Comparison of ENCODE assay signal across 20 cellular contexts in the genomic region with DNA sequence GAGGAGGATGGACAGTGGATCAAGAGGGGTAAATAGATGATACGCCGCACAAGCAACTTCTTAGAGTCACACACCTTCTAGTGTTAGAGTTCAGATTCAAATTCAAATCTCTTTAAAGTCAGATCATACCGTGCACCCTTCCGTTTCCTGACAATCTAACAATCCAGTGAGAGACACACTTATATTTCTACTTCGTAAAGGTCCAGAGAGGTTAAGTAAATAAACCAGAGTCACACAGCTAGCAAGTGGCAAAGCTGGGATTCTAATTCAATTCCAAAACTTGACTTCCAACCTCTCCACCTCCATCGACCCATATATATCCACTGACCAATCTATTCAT. TPM values are rescaled to one million over a fixed set of nuclear protein-coding genes. Genes with fewer than 3 reads are reported as not detected.
A peak's percentile ranks its signal among the peaks of the same experiment; 100 is the strongest.
DNase-seq lines count a peak whose midpoint lies in the region; ATAC-seq lines count a peak whose summit lies in the region.
"Had no signal": no experiment of that assay in that cellular context is flagged by ENCODE, and none has a peak within 500 bp of the region (broad histone marks: within the 10 kb centered on the region; RNA-seq: fewer than 3 reads in every experiment).

No MANE protein-coding gene starts in this region.

- intact Hi-C loops in naive thymus-derived CD4-positive, alpha-beta T cell (cut with micrococcal nuclease), result no loop called here

- H3K27me3 ChIP-seq in naive thymus-derived CD4-positive, alpha-beta T cell (ENCODE audit: control insufficient read depth in 2 of 2, insufficient read depth in 2 of 2, low read length in 2 of 2), result no peaks in the 10 kb centered on the region

- peak overlapping the region; percentile 14 for H3K27ac Mint-ChIP-seq in activated CD4-positive, alpha-beta T cell treated with anti-CD3 and anti-CD28 coated beads, Interleukin-2, amount 10 ng/mL, durations not matched to agents 7 days and 5 days
- peak overlapping the region; percentile 36 for H3K27ac Mint-ChIP-seq in activated naive CD8-positive, alpha-beta T cell
- H3K27ac Mint-ChIP-seq in activated naive CD8-positive, alpha-beta T cell treated with anti-CD3 and anti-CD28 coated beads, Interleukin-2, amount 50 U/mL, for 24 hours, result no peak overlapping the region
- H3K27ac Mint-ChIP-seq in T-helper 17 cell, result peak overlapping the region; percentile 81
- peak overlapping the region in 8 of 9 donors; percentile 8 to 85 (median 56) for H3K27ac Mint-ChIP-seq in naive thymus-derived CD4-positive, alpha-beta T cell
- H3K27ac Mint-ChIP-seq: B cell had no signal

- H3K36me3 ChIP-seq in naive thymus-derived CD4-positive, alpha-beta T cell (ENCODE audit: control insufficient read depth in 2 of 3, insufficient read depth in 3 of 3, low read length in 3 of 3), result peaks cover 0 to 26% (median 0%) of the 10 kb centered on the region in 3 experiments

- H3K4me3 Mint-ChIP-seq in activated CD4-positive, alpha-beta T cell treated with anti-CD3 and anti-CD28 coated beads, Interleukin-2, amount 10 ng/mL, durations not matched to agents 7 days and 5 days, result no peak overlapping the region
- peak overlapping the region; percentile 8 for H3K4me3 Mint-ChIP-seq in activated naive CD8-positive, alpha-beta T cell
- H3K4me3 Mint-ChIP-seq in activated naive CD8-positive, alpha-beta T cell treated with anti-CD3 and anti-CD28 coated beads, Interleukin-2, amount 50 U/mL, for 24 hours, result no peak overlapping the region
- H3K4me3 Mint-ChIP-seq in T-helper 17 cell, result peak overlapping the region; percentile 68
- peak overlapping the region; percentile 5 to 75 (median 51) for H3K4me3 Mint-ChIP-seq in naive thymus-derived CD4-positive, alpha-beta T cell
- H3K4me3 Mint-ChIP-seq: B cell had no signal

- CTCF ChIA-PET in activated CD4-positive, alpha-beta T cell treated with anti-CD3 and anti-CD28 coated beads, Interleukin-2, amount 10 ng/mL, durations not matched to agents 7 days and 5 days (lab: Charles Lee), result interaction anchor here (0.5 to 1.1 kb wide), 4 partner anchors 17 to 1158 kb away, joined by 3 read pairs; no protein-coding TSS in a partner anchor
- CTCF ChIA-PET in naive thymus-derived CD4-positive, alpha-beta T cell (lab: Charles Lee), result interaction anchor here (1.3 kb wide), 1 partner anchor 19 kb away, joined by 4 read pairs; no protein-coding TSS in a partner anchor

- peaks cover 59% of the 10 kb centered on the region for H3K36me3 Mint-ChIP-seq in activated CD4-positive, alpha-beta T cell treated with anti-CD3 and anti-CD28 coated beads, Interleukin-2, amount 10 ng/mL, durations not matched to agents 7 days and 5 days (ENCODE audit: low read depth)
- H3K36me3 Mint-ChIP-seq in activated naive CD8-positive, alpha-beta T cell, result peaks cover 29% of the 10 kb centered on the region
- H3K36me3 Mint-ChIP-seq in activated naive CD8-positive, alpha-beta T cell treated with anti-CD3 and anti-CD28 coated beads, Interleukin-2, amount 50 U/mL, for 24 hours (ENCODE audit: low read depth), result peaks cover 12% of the 10 kb centered on the region
- peaks cover 5% of the 10 kb centered on the region for H3K36me3 Mint-ChIP-seq in T-helper 17 cell (ENCODE audit: low read depth)
- H3K36me3 Mint-ChIP-seq in naive thymus-derived CD4-positive, alpha-beta T cell, result peaks cover 7 to 79% (median 50%) of the 10 kb centered on the region in 5 donors

- H3K4me1 ChIP-seq in naive thymus-derived CD4-positive, alpha-beta T cell (ENCODE audit: control insufficient read depth in 2 of 2, insufficient read depth in 2 of 2, low read length in 2 of 2), result peaks cover 13 to 16% of the 10 kb centered on the region in 2 donors

- no peak for ATAC-seq in activated naive CD8-positive, alpha-beta T cell treated with anti-CD3 and anti-CD28 coated beads, Interleukin-2, amount 50 U/mL, for 24 hours
- ATAC-seq in T-helper 17 cell, result no peak
- no peak for ATAC-seq in naive thymus-derived CD4-positive, alpha-beta T cell
- no peak for ATAC-seq in HG02798 (IDR thresholded peaks at IDR 0.05; ENCODE audit: poor library complexity, unreplicated experiment)
- ATAC-seq: Panc1, Right ventricle myocardium inferior had no signal

- no peaks in the 10 kb centered on the region for H3K27me3 Mint-ChIP-seq in activated CD4-positive, alpha-beta T cell treated with anti-CD3 and anti-CD28 coated beads, Interleukin-2, amount 10 ng/mL, durations not matched to agents 7 days and 5 days
- H3K27me3 Mint-ChIP-seq in activated naive CD8-positive, alpha-beta T cell, result no peaks in the 10 kb centered on the region
- no peaks in the 10 kb centered on the region for H3K27me3 Mint-ChIP-seq in activated naive CD8-positive, alpha-beta T cell treated with anti-CD3 and anti-CD28 coated beads, Interleukin-2, amount 50 U/mL, for 24 hours
- no peaks in the 10 kb centered on the region for H3K27me3 Mint-ChIP-seq in T-helper 17 cell
- H3K27me3 Mint-ChIP-seq in naive thymus-derived CD4-positive, alpha-beta T cell, result no peaks in the 10 kb centered on the region
- H3K27me3 Mint-ChIP-seq: B cell had no signal

- POLR2A ChIA-PET in activated CD4-positive, alpha-beta T cell treated with anti-CD3 and anti-CD28 coated beads, Interleukin-2, amount 10 ng/mL, durations not matched to agents 7 days and 5 days (lab: Charles Lee), result no interaction called here
- POLR2A ChIA-PET in naive thymus-derived CD4-positive, alpha-beta T cell (lab: Charles Lee), result no interaction called here

- no peak overlapping the region for H3K27ac ChIP-seq in naive thymus-derived CD4-positive, alpha-beta T cell (ENCODE audit: low read depth, low read length)
- H3K27ac ChIP-seq: 22Rv1 had no signal

- no peak for DNase-seq in activated CD4-positive, alpha-beta T cell treated with anti-CD3 and anti-CD28 coated beads, Interleukin-2, amount 10 ng/mL, durations not matched to agents 7 days and 5 days
- DNase-seq in activated CD4-positive, alpha-beta T cell treated with anti-CD3 and anti-CD28 coated beads, Interleukin-2, amount 50 U/mL, for 1 hour, result no peak
- DNase-seq in activated naive CD8-positive, alpha-beta T cell treated with anti-CD3 and anti-CD28 coated beads, Interleukin-2, amount 50 U/mL, for 24 hours, result no peak
- no peak for DNase-seq in T-helper 17 cell
- DNase-seq in naive thymus-derived CD4-positive, alpha-beta T cell, result no peak
- DNase-seq in COLO829 (ENCODE audit: low spot score), result no peak
- DNase-seq: COR-L47, DMS153, EL, Karpas-422, MM.1S, NCI-H1092 treated with DMSO at 0.1 percent for 48 hours, NCI-H2081 treated with DMSO at 0.1 percent for 48 hours, NCI-H524 had no signal

- no peak overlapping the region for H3K4me3 ChIP-seq in naive thymus-derived CD4-positive, alpha-beta T cell (ENCODE audit: low read length)

- H3K9me3 Mint-ChIP-seq in activated CD4-positive, alpha-beta T cell treated with anti-CD3 and anti-CD28 coated beads, Interleukin-2, amount 10 ng/mL, durations not matched to agents 7 days and 5 days, result peaks cover 10% of the 10 kb centered on the region
- H3K9me3 Mint-ChIP-seq in activated naive CD8-positive, alpha-beta T cell (ENCODE audit: low read depth), result no peaks in the 10 kb centered on the region
- no peaks in the 10 kb centered on the region for H3K9me3 Mint-ChIP-seq in activated naive CD8-positive, alpha-beta T cell treated with anti-CD3 and anti-CD28 coated beads, Interleukin-2, amount 50 U/mL, for 24 hours
- peaks cover 0 to 8% (median 0%) of the 10 kb centered on the region in 11 donors for H3K9me3 Mint-ChIP-seq in naive thymus-derived CD4-positive, alpha-beta T cell

- peaks cover 22% of the 10 kb centered on the region for H3K4me1 Mint-ChIP-seq in activated CD4-positive, alpha-beta T cell treated with anti-CD3 and anti-CD28 coated beads, Interleukin-2, amount 10 ng/mL, durations not matched to agents 7 days and 5 days
- H3K4me1 Mint-ChIP-seq in activated naive CD8-positive, alpha-beta T cell (ENCODE audit: low read depth), result peaks cover 73% of the 10 kb centered on the region
- peaks cover 25% of the 10 kb centered on the region for H3K4me1 Mint-ChIP-seq in activated naive CD8-positive, alpha-beta T cell treated with anti-CD3 and anti-CD28 coated beads, Interleukin-2, amount 50 U/mL, for 24 hours
- peaks cover 46% of the 10 kb centered on the region for H3K4me1 Mint-ChIP-seq in T-helper 17 cell
- peaks cover 23 to 93% (median 86%) of the 10 kb centered on the region in 7 donors for H3K4me1 Mint-ChIP-seq in naive thymus-derived CD4-positive, alpha-beta T cell

- no peaks in the 10 kb centered on the region for H3K9me3 ChIP-seq in T-helper 17 cell (ENCODE audit: control insufficient read depth, low read length, poor library complexity, severe bottlenecking)
- no peaks in the 10 kb centered on the region for H3K9me3 ChIP-seq in naive thymus-derived CD4-positive, alpha-beta T cell (ENCODE audit: control insufficient read depth in 2 of 3, low read length in 3 of 3)

RNA-seq across cellular contexts. Expression of gene MIAT, which starts 34.0 kb away (rescaled TPM):
- 10 to 100 TPM; 37.8 to 44.4 TPM for total RNA-seq in activated CD4-positive, alpha-beta T cell treated with anti-CD3 and anti-CD28 coated beads, Interleukin-2, amount 10 ng/mL, durations not matched to agents 7 days and 5 days
- 100 to 1,000 TPM in 1 of 2 donors, 10 to 100 TPM in 1; 83.4 to 116 TPM for total RNA-seq in T-helper 17 cell
- 100 to 1,000 TPM in 1 of 5 experiments, 10 to 100 TPM in 4; 10.5 to 156 (median 48.7) TPM for total RNA-seq in naive thymus-derived CD4-positive, alpha-beta T cell
- polyA plus RNA-seq in naive thymus-derived CD4-positive, alpha-beta T cell, result under 1 TPM; 0.05 to 0.13 TPM

Comparison
In these comparisons a context has a peak if more than half of its experiments do, and no peak if none do; other contexts are left out.
1. H3K4me3 Mint-ChIP-seq: peak in activated naive CD8-positive, alpha-beta T cell (single experiment), T-helper 17 cell (single experiment) and naive thymus-derived CD4-positive, alpha-beta T cell (10 of 10); none in activated CD4-positive, alpha-beta T cell treated with anti-CD3 and anti-CD28 coated beads, Interleukin-2, amount 10 ng/mL, durations not matched to agents 7 days and 5 days (single experiment) and activated naive CD8-positive, alpha-beta T cell treated with anti-CD3 and anti-CD28 coated beads, Interleukin-2, amount 50 U/mL, for 24 hours (single experiment).